ENCODE assay signal across 1 cellular context in genomic region chr2:238457927-238458324, GRCh38.
TF ChIP-seq lines count a peak whose summit lies in the region.

No MANE protein-coding gene starts in this region.

TF ChIP-seq in IMR-90, 13 proteins besides CTCF, POLR2A, EP300 and RAD21:
- TF ChIP-seq FOS (IDR thresholded peaks at IDR 0.05; ENCODE audit: low read depth, low read length) (no peak), MAFK (IDR thresholded peaks at IDR 0.05; ENCODE audit: low read depth, low read length) (no peak), CEBPB (IDR thresholded peaks at IDR 0.05; ENCODE audit: low read depth, low read length) (peak; percentile 91)
